8 cellular contexts compared by ENCODE assay signal in genomic region chrX:134172588-134173259, GRCh38.
DNase-seq lines count a peak whose midpoint lies in the region; ATAC-seq and TF ChIP-seq lines count a peak whose summit lies in the region.

No MANE protein-coding gene starts in this region.

- no peak overlapping the region for H2BK120ac ChIP-seq in IMR-90 (ENCODE audit: low read depth, low read length)

- TF ChIP-seq EP300 in ovary (IDR thresholded peaks at IDR 0.05) = no peak

- no peak overlapping the region for H2BK20ac ChIP-seq in IMR-90 (ENCODE audit: low read depth, low read length)

- no peak overlapping the region for H4K91ac ChIP-seq in IMR-90 (ENCODE audit: insufficient read depth, low read depth, low read length)

- H3K9me3 Mint-ChIP-seq in activated T-helper 1 cell treated with anti-CD3 and anti-CD28 coated beads, Interleukin-12 subunit alpha, Interleukin-12 subunit beta, Interleukin-2, Interleukin-4 antibody, amounts not matched to agents 30 ng/mL and 10 ng/mL and 1 ng/mL, durations not matched to agents 14 hours and 24 hours and 36 hours = no peaks in the 10 kb centered on the region

- no peaks in the 10 kb centered on the region for H3K9me1 ChIP-seq in IMR-90 (ENCODE audit: insufficient read depth, low read length)

- no peaks in the 10 kb centered on the region for H4K20me1 ChIP-seq in IMR-90 (ENCODE audit: insufficient read depth, low read length)

- H3K27me3 ChIP-seq in IMR-90 (ENCODE audit: control insufficient read depth, insufficient read depth, low read length) (peaks cover 13% of the 10 kb centered on the region), ovary (no peaks in the 10 kb centered on the region)

- TF ChIP-seq POLR2A in IMR-90 (IDR thresholded peaks at IDR 0.05; ENCODE audit: low read depth, low read length) (no peak), ovary (IDR thresholded peaks at IDR 0.05) (no peak)

- no peaks in the 10 kb centered on the region for H3K79me1 ChIP-seq in IMR-90 (ENCODE audit: low read depth in 1 of 2, low read length in 2 of 2)

- CTCF ChIA-PET in IMR-90 (lab: Yijun Ruan, JAX) = no interaction called here

- no TSS peak for BruUV-seq in IMR-90 (replicated peaks; lab: Mats Ljungman, UMichigan)

- TF ChIP-seq CTCF in IMR-90 (conservative IDR thresholded peaks at IDR 0.05; ENCODE audit: low read depth, low read length) (no peak), ovary (IDR thresholded peaks at IDR 0.05) (no peak)

- no peak overlapping the region for H4K8ac ChIP-seq in IMR-90 (ENCODE audit: low read depth in 2 of 2, low read length in 2 of 2)

- H2AFZ ChIP-seq in IMR-90 (replicated peaks; ENCODE audit: low read length, poor library complexity) = peak overlapping the region; percentile 82

- in situ Hi-C loops in IMR-90 (cut with MboI; ENCODE audit: low sequenced_read_pairs) = no loop called here

- 22% methylated on average over 5 of the region's 51 CpGs; no CpG with 5 or more reads in 1 of the 2 experiments for WGBS in IMR-90 (ENCODE audit: extremely low coverage in 2 of 2, insufficient read length in 1 of 2), 2 experiments
- WGBS in ovary, 3 donors = 26 to 35% (median 27%) methylated on average over 50 to 51 of the region's 51 CpGs

- H2BK5ac ChIP-seq in IMR-90 (ENCODE audit: low read depth, low read length, poor library complexity, severe bottlenecking) = no peak overlapping the region

- no peak overlapping the region for H4K5ac ChIP-seq in IMR-90 (ENCODE audit: low read depth, low read length)

- H3K36me3 ChIP-seq in IMR-90 (ENCODE audit: control insufficient read depth, insufficient read depth, low read length) (no peaks in the 10 kb centered on the region), ovary (no peaks in the 10 kb centered on the region)

- peaks cover 3% of the 10 kb centered on the region for H3K27me3 Mint-ChIP-seq in activated T-helper 1 cell treated with anti-CD3 and anti-CD28 coated beads, Interleukin-12 subunit alpha, Interleukin-12 subunit beta, Interleukin-2, Interleukin-4 antibody, amounts not matched to agents 30 ng/mL and 10 ng/mL and 1 ng/mL, durations not matched to agents 14 hours and 24 hours and 36 hours (ENCODE audit: insufficient read depth)

- peak overlapping the region; percentile 91 for H3K27ac Mint-ChIP-seq in activated T-helper 1 cell treated with anti-CD3 and anti-CD28 coated beads, Interleukin-12 subunit alpha, Interleukin-12 subunit beta, Interleukin-2, Interleukin-4 antibody, amounts not matched to agents 30 ng/mL and 10 ng/mL and 1 ng/mL, durations not matched to agents 14 hours and 24 hours and 36 hours

- intact Hi-C loops in IMR-90 (cut with micrococcal nuclease) = no loop called here
- intact Hi-C loops in activated T-helper 1 cell treated with anti-CD3 and anti-CD28 coated beads, Interleukin-12 subunit alpha, Interleukin-12 subunit beta, Interleukin-2, Interleukin-4 antibody, amounts not matched to agents 30 ng/mL and 10 ng/mL and 1 ng/mL, durations not matched to agents 14 hours and 24 hours and 36 hours (cut with micrococcal nuclease) = loop anchor here (1.0 to 10.0 kb wide), 7 partner anchors 13 to 1800 kb away; partner anchors contain the start of genes GPC3 and MMGT1
- intact Hi-C loops in ovary (cut with DNase I) = no loop called here

- H3K9me3 ChIP-seq in IMR-90 (ENCODE audit: control insufficient read depth, insufficient read depth, low read length) (no peaks in the 10 kb centered on the region; the same call in 1 of the 2 replicates), ovary (no peaks in the 10 kb centered on the region)

- no peak overlapping the region for H3K14ac ChIP-seq in IMR-90 (replicated peaks; ENCODE audit: low read depth, low read length)

- peaks cover 25% of the 10 kb centered on the region for H3K36me3 Mint-ChIP-seq in activated T-helper 1 cell treated with anti-CD3 and anti-CD28 coated beads, Interleukin-12 subunit alpha, Interleukin-12 subunit beta, Interleukin-2, Interleukin-4 antibody, amounts not matched to agents 30 ng/mL and 10 ng/mL and 1 ng/mL, durations not matched to agents 14 hours and 24 hours and 36 hours (ENCODE audit: low read depth)

- dilution Hi-C loops in IMR-90 (cut with HindIII; ENCODE audit: low sequenced_read_pairs, unreplicated experiment) = no loop called here

- POLR2A ChIA-PET in IMR-90 (lab: Charles Lee; ENCODE audit: unreplicated experiment) = no interaction called here

- H2AK9ac ChIP-seq in IMR-90 (replicated peaks; ENCODE audit: low read depth, low read length, poor library complexity) = no peak overlapping the region

- H3K18ac ChIP-seq in IMR-90 (ENCODE audit: low read depth, low read length) = no peak overlapping the region

- no peak overlapping the region for H2BK15ac ChIP-seq in IMR-90 (ENCODE audit: low read depth, low read length)

- no peak overlapping the region for H3K56ac ChIP-seq in IMR-90 (ENCODE audit: extremely low read depth, insufficient read depth, low read length)

- H3K4me1 ChIP-seq in IMR-90 (ENCODE audit: control insufficient read depth, insufficient read depth, low read length) = no peaks in the 10 kb centered on the region
- no peaks in the 10 kb centered on the region for H3K4me1 ChIP-seq in ovary (ENCODE audit: insufficient read depth)

- no peak overlapping the region for H3K27ac ChIP-seq in IMR-90 (ENCODE audit: insufficient read depth, low read length)
- no peak overlapping the region for H3K27ac ChIP-seq in ovary

- H3K4me2 ChIP-seq in IMR-90 (ENCODE audit: low read depth, low read length) = peak overlapping the region; percentile 77

- H3K4ac ChIP-seq in IMR-90 (ENCODE audit: low read depth, low read length) = no peak overlapping the region

- no peak overlapping the region for H3K9ac ChIP-seq in IMR-90 (ENCODE audit: low read depth, low read length)

- no peak for TF ChIP-seq RAD21 in IMR-90 (IDR thresholded peaks at IDR 0.05; ENCODE audit: low read length)

- peaks cover 23% of the 10 kb centered on the region for H3K4me1 Mint-ChIP-seq in activated T-helper 1 cell treated with anti-CD3 and anti-CD28 coated beads, Interleukin-12 subunit alpha, Interleukin-12 subunit beta, Interleukin-2, Interleukin-4 antibody, amounts not matched to agents 30 ng/mL and 10 ng/mL and 1 ng/mL, durations not matched to agents 14 hours and 24 hours and 36 hours (ENCODE audit: low read depth)

- peak overlapping the region; percentile 96 for H3K4me3 Mint-ChIP-seq in activated T-helper 1 cell treated with anti-CD3 and anti-CD28 coated beads, Interleukin-12 subunit alpha, Interleukin-12 subunit beta, Interleukin-2, Interleukin-4 antibody, amounts not matched to agents 30 ng/mL and 10 ng/mL and 1 ng/mL, durations not matched to agents 14 hours and 24 hours and 36 hours

- DNase-seq in IMR-90 (no peak), germinal center (ENCODE audit: low spot score) (peak; percentile 48), ovary (peak; percentile 17 to 42 (median 22)), cerebellar cortex (ENCODE audit: low spot score) (no peak), NCI-H526 (lab: John Stamatoyannopoulos, UW) (no peak)
- DNase-seq in activated T-helper 1 cell treated with anti-CD3 and anti-CD28 coated beads, Interleukin-12 subunit alpha, Interleukin-12 subunit beta, Interleukin-2, Interleukin-4 antibody, amounts not matched to agents 30 ng/mL and 10 ng/mL and 1 ng/mL, durations not matched to agents 14 hours and 24 hours and 36 hours (ENCODE audit: low spot score) = peak; percentile 14

- no peak overlapping the region for H2AK5ac ChIP-seq in IMR-90 (ENCODE audit: low read depth, low read length)

- ATAC-seq in GM19025 (IDR thresholded peaks at IDR 0.05; ENCODE audit: low read depth, unreplicated experiment) = peak; percentile 39
- ATAC-seq in IMR-90 (ENCODE audit: low read depth) = peak; percentile 60
- no peak for ATAC-seq in HG03571 (IDR thresholded peaks at IDR 0.05; ENCODE audit: unreplicated experiment)

- H3K4me3 ChIP-seq in IMR-90 (ENCODE audit: insufficient read depth, low read depth, low read length) (peak overlapping the region; percentile 18), ovary (peak overlapping the region; percentile 37)

- no peak overlapping the region for H3K23ac ChIP-seq in IMR-90 (ENCODE audit: low read depth, low read length)

TF ChIP-seq in IMR-90, 13 proteins besides CTCF, POLR2A, EP300 and RAD21:
- TF ChIP-seq RCOR1 (IDR thresholded peaks at IDR 0.05; ENCODE audit: insufficient replicate concordance, low read length) (no peak), MAZ (IDR thresholded peaks at IDR 0.05; ENCODE audit: borderline replicate concordance, low read depth, low read length) (no peak), MXI1 (IDR thresholded peaks at IDR 0.05; ENCODE audit: borderline replicate concordance, low read depth, low read length) (no peak), RFX5 (IDR thresholded peaks at IDR 0.05; ENCODE audit: low read depth, low read length) (no peak)

Comparison
In these comparisons a context has a peak if more than half of its experiments do, and no peak if none do; other contexts are left out.
1. DNase-seq: peak in activated T-helper 1 cell treated with anti-CD3 and anti-CD28 coated beads, Interleukin-12 subunit alpha, Interleukin-12 subunit beta, Interleukin-2, Interleukin-4 antibody, amounts not matched to agents 30 ng/mL and 10 ng/mL and 1 ng/mL, durations not matched to agents 14 hours and 24 hours and 36 hours (single experiment), germinal center (single experiment) and ovary (5 of 5); none in IMR-90 (single experiment), cerebellar cortex (single experiment) and NCI-H526 (0 of 2).